In genomic region chr10:122981066-122981464, GRCh38 we compare ENCODE assay signal across 8 cellular contexts. TPM values are rescaled to one million over a fixed set of nuclear protein-coding genes. Genes with fewer than 3 reads are reported as not detected.
A peak's percentile ranks its signal among the peaks of the same experiment; 100 is the strongest.
DNase-seq lines count a peak whose midpoint lies in the region; ATAC-seq and TF ChIP-seq lines count a peak whose summit lies in the region.

No MANE protein-coding gene starts in this region.

- H3K36me3 ChIP-seq in KOPT-K1 (ENCODE audit: insufficient read depth, low read length) (peaks cover 8% of the 10 kb centered on the region; the same call in 1 of the 2 replicates), hepatocyte (replicated peaks; ENCODE audit: insufficient read depth, low read depth) (no peaks in the 10 kb centered on the region), smooth muscle cell (ENCODE audit: low read depth) (no peaks in the 10 kb centered on the region)

- 20% methylated on average over 4 of the region's 4 CpGs for WGBS in hepatocyte (ENCODE audit: low lambda C conversion rate, missing lambda C conversion rate)
- WGBS in smooth muscle cell (ENCODE audit: low lambda C conversion rate) = 20% methylated on average over 4 of the region's 4 CpGs

- POLR2A ChIA-PET in activated CD4-positive, alpha-beta memory T cell treated with anti-CD3 and anti-CD28 coated beads, Interleukin-2, amount 10 ng/mL, durations not matched to agents 7 days and 5 days (lab: Charles Lee) = interaction anchor here (0.6 to 4.5 kb wide), 10 partner anchors 8 to 173 kb away, joined by 3 to 49 read pairs (median 5); partner anchors contain the start of genes ACADSB, BUB3, C10orf88 and FAM24B

- ATAC-seq in HG03521 (IDR thresholded peaks at IDR 0.05; ENCODE audit: unreplicated experiment) (no peak), HG03280 (IDR thresholded peaks at IDR 0.05; ENCODE audit: unreplicated experiment) (no peak)

- CTCF ChIA-PET in activated CD4-positive, alpha-beta memory T cell treated with anti-CD3 and anti-CD28 coated beads, Interleukin-2, amount 10 ng/mL, durations not matched to agents 7 days and 5 days (lab: Charles Lee) = interaction anchor here (1.1 to 3.2 kb wide), 9 partner anchors 10 to 104 kb away, joined by 3 to 29 read pairs (median 6); partner anchors contain the start of genes ACADSB, C10orf88 and IKZF5

- peak overlapping the region; percentile 93 for H3K27ac ChIP-seq in KOPT-K1 (ENCODE audit: low read depth, low read length, poor library complexity, severe bottlenecking)
- H3K27ac ChIP-seq in hepatocyte = peak overlapping the region; percentile 38
- no peak overlapping the region for H3K27ac ChIP-seq in smooth muscle cell (ENCODE audit: low read depth)

- peak overlapping the region; percentile 96 for H3K4me2 ChIP-seq in hepatocyte
- peak overlapping the region; percentile 84 for H3K4me2 ChIP-seq in smooth muscle cell

- no peaks in the 10 kb centered on the region for H3K27me3 Mint-ChIP-seq in activated CD4-positive, alpha-beta memory T cell treated with anti-CD3 and anti-CD28 coated beads, Interleukin-2, amount 10 ng/mL, durations not matched to agents 7 days and 5 days

- no peaks in the 10 kb centered on the region for H3K9me2 ChIP-seq in hepatocyte (replicated peaks; ENCODE audit: insufficient read depth)

- TF ChIP-seq CTCF in hepatocyte (IDR thresholded peaks at IDR 0.05; ENCODE audit: poor library complexity) (peak; percentile 32), smooth muscle cell (IDR thresholded peaks at IDR 0.05; ENCODE audit: borderline replicate concordance, insufficient read depth, poor library complexity, severe bottlenecking) (peak; percentile 29)

- H3F3A ChIP-seq in smooth muscle cell (ENCODE audit: low read depth) = no peaks in the 10 kb centered on the region

- H3K36me3 Mint-ChIP-seq in activated CD4-positive, alpha-beta memory T cell treated with anti-CD3 and anti-CD28 coated beads, Interleukin-2, amount 10 ng/mL, durations not matched to agents 7 days and 5 days (ENCODE audit: low read depth) = no peaks in the 10 kb centered on the region

- no peaks in the 10 kb centered on the region for H4K20me1 ChIP-seq in hepatocyte (ENCODE audit: insufficient read depth, poor library complexity, severe bottlenecking)
- H4K20me1 ChIP-seq in smooth muscle cell (ENCODE audit: low read depth) = no peaks in the 10 kb centered on the region

- H3K4me3 Mint-ChIP-seq in activated CD4-positive, alpha-beta memory T cell treated with anti-CD3 and anti-CD28 coated beads, Interleukin-2, amount 10 ng/mL, durations not matched to agents 7 days and 5 days = peak overlapping the region; percentile 80

- H2AFZ ChIP-seq in hepatocyte (peak overlapping the region; percentile 97), smooth muscle cell (ENCODE audit: low read depth) (peak overlapping the region; percentile 2)

- H3K4me3 ChIP-seq in hepatocyte = peak overlapping the region; percentile 42
- peak overlapping the region; percentile 91 for H3K4me3 ChIP-seq in smooth muscle cell

- peaks cover 3% of the 10 kb centered on the region for H3K4me1 ChIP-seq in hepatocyte (ENCODE audit: insufficient read depth)
- peaks cover 9% of the 10 kb centered on the region for H3K4me1 ChIP-seq in smooth muscle cell (ENCODE audit: low read depth)

- peak; percentile 27 for DNase-seq in NCI-H1092 treated with DMSO at 0.1 percent for 48 hours (lab: John Stamatoyannopoulos, UW)
- DNase-seq in NCI-H1092 (lab: John Stamatoyannopoulos, UW) = no peak
- DNase-seq in activated CD4-positive, alpha-beta memory T cell treated with anti-CD3 and anti-CD28 coated beads, Interleukin-2, amount 10 ng/mL, durations not matched to agents 7 days and 5 days = no peak
- peak; percentile 46 for DNase-seq in hepatocyte (ENCODE audit: low spot score)
- no peak for DNase-seq in smooth muscle cell (lab: John Stamatoyannopoulos, UW; ENCODE audit: unreplicated experiment)

- H3K9ac ChIP-seq in smooth muscle cell (ENCODE audit: low read depth) = no peak overlapping the region

- H3K4me1 Mint-ChIP-seq in activated CD4-positive, alpha-beta memory T cell treated with anti-CD3 and anti-CD28 coated beads, Interleukin-2, amount 10 ng/mL, durations not matched to agents 7 days and 5 days = peaks cover 15% of the 10 kb centered on the region

- no peaks in the 10 kb centered on the region for H3K9me3 Mint-ChIP-seq in activated CD4-positive, alpha-beta memory T cell treated with anti-CD3 and anti-CD28 coated beads, Interleukin-2, amount 10 ng/mL, durations not matched to agents 7 days and 5 days

- H3K9me3 ChIP-seq in KOPT-K1 (ENCODE audit: insufficient read depth, low read length, poor library complexity, severe bottlenecking) (no peaks in the 10 kb centered on the region), hepatocyte (ENCODE audit: low read depth) (no peaks in the 10 kb centered on the region), smooth muscle cell (replicated peaks; ENCODE audit: low read depth) (no peaks in the 10 kb centered on the region)

- H3K27ac Mint-ChIP-seq in activated CD4-positive, alpha-beta memory T cell treated with anti-CD3 and anti-CD28 coated beads, Interleukin-2, amount 10 ng/mL, durations not matched to agents 7 days and 5 days = peak overlapping the region; percentile 84

- H3K79me2 ChIP-seq in hepatocyte (no peaks in the 10 kb centered on the region), smooth muscle cell (ENCODE audit: low read depth) (no peaks in the 10 kb centered on the region)

- no peaks in the 10 kb centered on the region for H3K27me3 ChIP-seq in hepatocyte
- no peaks in the 10 kb centered on the region for H3K27me3 ChIP-seq in smooth muscle cell (ENCODE audit: low read depth)

RNA-seq across cellular contexts. Expression of gene PSTK, which starts 0.9 kb away (rescaled TPM):
- 1 to 10 TPM; 2.6 to 3.8 TPM for total RNA-seq in activated CD4-positive, alpha-beta memory T cell treated with anti-CD3 and anti-CD28 coated beads, Interleukin-2, amount 10 ng/mL, durations not matched to agents 7 days and 5 days
- 6.3 and 7.6 TPM in 2 replicates for total RNA-seq in hepatocyte
- polyA plus RNA-seq in hepatocyte = 7.4 and 10.3 TPM in 2 replicates
- total RNA-seq in smooth muscle cell = 7.5 and 14.2 TPM in 2 replicates
- polyA plus RNA-seq in smooth muscle cell = 7.0 and 7.3 TPM in 2 replicates

RNA-seq across cellular contexts. Expression of gene C10orf88, which starts 27.0 kb away (rescaled TPM):
- total RNA-seq in activated CD4-positive, alpha-beta memory T cell treated with anti-CD3 and anti-CD28 coated beads, Interleukin-2, amount 10 ng/mL, durations not matched to agents 7 days and 5 days = 10 to 100 TPM; 12.6 to 15.1 TPM
- total RNA-seq in hepatocyte (9.2 and 10.5 TPM in 2 replicates), smooth muscle cell (12.6 and 15.3 TPM in 2 replicates)
- polyA plus RNA-seq in hepatocyte (7.2 and 7.5 TPM in 2 replicates), smooth muscle cell (9.9 and 12.0 TPM in 2 replicates)

RNA-seq across cellular contexts. Expression of gene IKZF5, which starts 27.5 kb away (rescaled TPM):
- 10 to 100 TPM; 16.6 to 18.5 TPM for total RNA-seq in activated CD4-positive, alpha-beta memory T cell treated with anti-CD3 and anti-CD28 coated beads, Interleukin-2, amount 10 ng/mL, durations not matched to agents 7 days and 5 days
- total RNA-seq in hepatocyte (5.5 and 7.2 TPM in 2 replicates), smooth muscle cell (6.2 and 6.6 TPM in 2 replicates)
- polyA plus RNA-seq in hepatocyte (5.9 and 8.5 TPM in 2 replicates), smooth muscle cell (5.6 and 7.3 TPM in 2 replicates)

RNA-seq across cellular contexts. Expression of gene ACADSB, which starts 27.7 kb away (rescaled TPM):
- total RNA-seq in activated CD4-positive, alpha-beta memory T cell treated with anti-CD3 and anti-CD28 coated beads, Interleukin-2, amount 10 ng/mL, durations not matched to agents 7 days and 5 days = 10 to 100 TPM; 21.2 to 21.7 TPM
- total RNA-seq in hepatocyte (50.6 and 51.3 TPM in 2 replicates), smooth muscle cell (3.2 and 3.6 TPM in 2 replicates)
- polyA plus RNA-seq in hepatocyte (25.3 and 40.6 TPM in 2 replicates), smooth muscle cell (2.9 and 6.1 TPM in 2 replicates)

Comparison
In these comparisons a context has a peak if more than half of its experiments do, and no peak if none do; other contexts are left out.
1. DNase-seq: peak in NCI-H1092 treated with DMSO at 0.1 percent for 48 hours (single experiment) and hepatocyte (single experiment); none in NCI-H1092 (single experiment), activated CD4-positive, alpha-beta memory T cell treated with anti-CD3 and anti-CD28 coated beads, Interleukin-2, amount 10 ng/mL, durations not matched to agents 7 days and 5 days (single experiment) and smooth muscle cell (single experiment).